In genomic region chr16:1254821-1255220, GRCh38 we compare ENCODE assay signal across 3 cellular contexts. TPM values are rescaled to one million over a fixed set of nuclear protein-coding genes. Genes with fewer than 3 reads are reported as not detected.
"Had no signal": no experiment of that assay in that cellular context is flagged by ENCODE, and none has a peak within 500 bp of the region (broad histone marks: within the 10 kb centered on the region; RNA-seq: fewer than 3 reads in every experiment).

No MANE protein-coding gene starts in this region.

RNA-seq across cellular contexts. Expression of gene TPSD1, which starts 1.0 kb away (rescaled TPM):
- total RNA-seq: LHCN-M2, M059J, MCF 10A had no signal

RNA-seq across cellular contexts. Expression of gene TPSAB1, which starts 14.3 kb away (rescaled TPM):
- total RNA-seq: LHCN-M2, M059J, MCF 10A had no signal

RNA-seq across cellular contexts. Expression of gene TPSB2, which starts 24.8 kb away (rescaled TPM):
- total RNA-seq: LHCN-M2, M059J, MCF 10A had no signal

RNA-seq across cellular contexts. Expression of gene TPSG1, which starts 29.8 kb away (rescaled TPM):
- total RNA-seq: LHCN-M2, M059J, MCF 10A had no signal
